5 cellular contexts compared by ENCODE assay signal in the genomic region with DNA sequence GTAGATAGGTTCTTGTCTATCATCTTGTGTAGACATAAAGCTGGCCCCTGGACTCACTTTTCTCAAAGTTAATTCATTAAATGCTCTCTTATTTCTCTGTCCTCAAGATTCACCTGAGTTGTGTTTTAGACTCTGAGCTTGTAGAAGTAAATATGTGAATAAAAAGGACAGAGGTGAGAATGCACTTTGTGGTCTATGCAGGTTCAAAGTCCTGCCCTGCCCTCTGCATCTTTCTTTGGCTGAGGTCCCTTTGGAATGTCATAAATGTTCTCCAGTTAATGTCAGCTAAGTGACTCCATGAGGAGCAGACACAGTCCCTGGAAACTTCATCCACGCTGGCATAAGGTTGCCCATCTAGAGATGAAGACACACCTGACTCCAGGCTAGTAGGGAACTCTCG. TPM values are rescaled to one million over a fixed set of nuclear protein-coding genes. Genes with fewer than 3 reads are reported as not detected.
DNase-seq lines count a peak whose midpoint lies in the region; ATAC-seq, FAIRE-seq and TF ChIP-seq lines count a peak whose summit lies in the region.
"Not testable (repeated sequence)": the region's sequence is repeated elsewhere in the genome, so short reads cannot be mapped to it uniquely, and the experiment has no call there.

No MANE protein-coding gene starts in this region.

- H3K4me1 Mint-ChIP-seq in neural progenitor cell, result not testable (repeated sequence)

- H3K27ac Mint-ChIP-seq in neural progenitor cell, result not testable (repeated sequence)

- H3F3A ChIP-seq in neural progenitor cell (ENCODE audit: low read depth), result not testable (repeated sequence)

- H3K79me2 ChIP-seq in HepG2 (ENCODE audit: insufficient read depth, low read length); neural progenitor cell (ENCODE audit: low read depth): not testable (repeated sequence)

- not testable (repeated sequence) for H4K20me1 ChIP-seq in HepG2 (ENCODE audit: insufficient read depth, low read length); neural progenitor cell (ENCODE audit: low read depth)

- H2AFZ ChIP-seq in HepG2 (ENCODE audit: low read length); neural progenitor cell (replicated peaks): not testable (repeated sequence)

- not testable (repeated sequence) for TF ChIP-seq CTCF in colonic mucosa (IDR thresholded peaks at IDR 0.05); HepG2 (CRISPR knock-in tag; IDR thresholded peaks at IDR 0.05); neural progenitor cell (IDR thresholded peaks at IDR 0.05)

- not testable (repeated sequence) for H3K9me3 Mint-ChIP-seq in neural progenitor cell

- CTCF ChIA-PET in HepG2 (lab: Yijun Ruan, JAX; ENCODE audit: low intra/inter-chr PET ratio, low total read pairs), result not testable (repeated sequence)

- not testable (repeated sequence) for H3K4me2 ChIP-seq in HepG2 (ENCODE audit: low read depth, low read length); neural progenitor cell

- BruUV-seq in HepG2 (replicated peaks; lab: Mats Ljungman, UMichigan), result not testable (repeated sequence)

- not testable (repeated sequence) for H3K27ac ChIP-seq in colonic mucosa; HepG2 (ENCODE audit: extremely low read length, insufficient read depth, low read length); neural progenitor cell; small intestine (ENCODE audit: low read depth in 1 of 2, low read length in 1 of 2)

- not testable (repeated sequence) for H3K36me3 ChIP-seq in colonic mucosa; HepG2 (replicated peaks in 1 of 2; ENCODE audit: control insufficient read depth in 1 of 2, insufficient read depth in 2 of 2, low read length in 2 of 2); neural progenitor cell; small intestine (ENCODE audit: control insufficient read depth in 2 of 2, insufficient read depth in 2 of 2, low read length in 2 of 2)

- TF ChIP-seq RAD21 in HepG2 (CRISPR knock-in tag; IDR thresholded peaks at IDR 0.05), result not testable (repeated sequence)

- H3K36me3 Mint-ChIP-seq in neural progenitor cell, result not testable (repeated sequence)

- not testable (repeated sequence) for H3K27me3 ChIP-seq in colonic mucosa; HepG2 (ENCODE audit: control insufficient read depth in 1 of 2, insufficient read depth in 2 of 2, low read length in 2 of 2); neural progenitor cell; small intestine (ENCODE audit: control insufficient read depth in 2 of 2, insufficient read depth in 2 of 2, low read length in 2 of 2)

- not testable (repeated sequence) for H3K4me1 ChIP-seq in colonic mucosa; HepG2 (ENCODE audit: insufficient read depth, low read length); neural progenitor cell; small intestine (ENCODE audit: control insufficient read depth in 2 of 2, insufficient read depth in 1 of 2, low read depth in 1 of 2, low read length in 1 of 2)

- peak; percentile 12 for FAIRE-seq in HepG2 (lab: Jason Lieb, UNC)
- FAIRE-seq in small intestine (lab: Jason Lieb, UNC), result not testable (repeated sequence)

- in situ Hi-C loops in HepG2 (cut with HindIII; ENCODE audit: extremely low pct_ligation_motif_present, low pct_unique_long_range_greater_than_20kb), result not testable (repeated sequence)

- intact Hi-C loops in colonic mucosa (cut with DNase I); HepG2 (cut with micrococcal nuclease; ENCODE audit: unreplicated experiment): not testable (repeated sequence)

- POLR2A ChIA-PET in HepG2 (lab: Yijun Ruan, JAX), result not testable (repeated sequence)

- TF ChIP-seq EP300 in HepG2 (IDR thresholded peaks at IDR 0.05; ENCODE audit: low read depth in 2 of 2, low read length in 2 of 2); HepG2 (CRISPR knock-in tag; IDR thresholded peaks at IDR 0.05; ENCODE audit: borderline replicate concordance): not testable (repeated sequence)

- not testable (repeated sequence) for TF ChIP-seq POLR2A in HepG2 (IDR thresholded peaks at IDR 0.05; ENCODE audit: insufficient read depth in 1 of 2, low read depth in 2 of 2, low read length in 2 of 2)

- peak; percentile 26 for DNase-seq in LoVo (ENCODE audit: low spot score)
- peak; percentile 48 for DNase-seq in colonic mucosa
- DNase-seq in HepG2 (ENCODE audit: low spot score), result not testable (repeated sequence)
- peak; percentile 0 for DNase-seq in neural progenitor cell (ENCODE audit: low spot score)
- peak; percentile 56 for DNase-seq in small intestine

- H3K9ac ChIP-seq in colonic mucosa (ENCODE audit: low read depth in 2 of 2, low read length in 2 of 2); HepG2 (ENCODE audit: insufficient read depth, low read depth, low read length); neural progenitor cell: not testable (repeated sequence)

- not testable (repeated sequence) for ATAC-seq in HepG2

- WGBS in HepG2 (ENCODE audit: low lambda C conversion rate), result 0% methylated on average over 1 of the region's 2 CpGs
- WGBS in small intestine, 3 donors, result 20 to 63% methylated on average over 1 of the region's 2 CpGs; no CpG with 5 or more reads in 1 of the 3 donors

- H3K4me3 ChIP-seq in colonic mucosa; HepG2 (replicated peaks in 1 of 3; ENCODE audit: insufficient read depth in 1 of 3, low read depth in 2 of 3, low read length in 3 of 3); neural progenitor cell; small intestine (ENCODE audit: low read depth in 1 of 2, low read length in 2 of 2): not testable (repeated sequence)

- not testable (repeated sequence) for H3K27me3 Mint-ChIP-seq in neural progenitor cell (ENCODE audit: insufficient read depth, low read depth)

- H3K4me3 Mint-ChIP-seq in neural progenitor cell, result not testable (repeated sequence)

- not testable (repeated sequence) for H3K9me3 ChIP-seq in colonic mucosa; HepG2 (ENCODE audit: low read length); neural progenitor cell (ENCODE audit: low read depth); small intestine (ENCODE audit: control insufficient read depth, low read depth)

RNA-seq across cellular contexts. Expression of gene NBPF9, which starts 7.0 kb away (rescaled TPM):
- total RNA-seq in colonic mucosa, result 10 to 100 TPM; 11.5 to 12.7 TPM
- 9.5 and 10.9 TPM in 2 replicates for total RNA-seq in HepG2 (2016; rRNA removed; fragmentation: Illumina TruSeq; extraction: Trizol)
- 4.0 and 5.7 TPM in 2 replicates for total RNA-seq in HepG2 (2016; cell fraction: cytosol; rRNA removed; fragmentation: Illumina TruSeq; extraction: Trizol; ENCODE audit: low read depth)
- total RNA-seq in HepG2 (2016; cell fraction: insoluble cytoplasmic fraction; rRNA removed; fragmentation: Illumina TruSeq; extraction: Trizol), result 8.5 and 10.3 TPM in 2 replicates
- total RNA-seq in HepG2 (2016; cell fraction: membrane; rRNA removed; fragmentation: Illumina TruSeq; extraction: Trizol), result 6.9 and 7.1 TPM in 2 replicates
- total RNA-seq in HepG2 (2016; cell fraction: nucleus; rRNA removed; fragmentation: Illumina TruSeq; extraction: Trizol), result 16.7 and 19.0 TPM in 2 replicates
- 9.1 and 9.6 TPM in 2 replicates for polyA plus RNA-seq in HepG2 (2011; rRNA removed)
- polyA plus RNA-seq in HepG2 (2011; cell fraction: cytosol; rRNA removed), result 3.4 and 4.8 TPM in 2 replicates
- 19.0 and 24.2 TPM in 2 replicates for polyA plus RNA-seq in HepG2 (2011; cell fraction: nucleus; rRNA removed)
- 8.6 and 9.2 TPM in 2 replicates for polyA plus RNA-seq in HepG2 (2012)
- polyA plus RNA-seq in HepG2 (2016; cell fraction: cytosol; fragmentation: Illumina TruSeq; extraction: Trizol; ENCODE audit: low read depth), result 1.6 TPM in 2 replicates
- polyA plus RNA-seq in HepG2 (2016; cell fraction: insoluble cytoplasmic fraction; fragmentation: Illumina TruSeq; extraction: Trizol; ENCODE audit: low read depth), result 6.9 and 7.9 TPM in 2 replicates
- 3.0 and 3.2 TPM in 2 replicates for polyA plus RNA-seq in HepG2 (2016; cell fraction: membrane; fragmentation: Illumina TruSeq; extraction: Trizol; ENCODE audit: low read depth)
- polyA plus RNA-seq in HepG2 (2016; cell fraction: nucleus; fragmentation: Illumina TruSeq; extraction: Trizol; ENCODE audit: insufficient read depth, low read depth), result 28.9 and 33.7 TPM in 2 replicates
- polyA minus RNA-seq in HepG2 (2011; rRNA and poly(A)+ RNA removed; ENCODE audit: low replicate concordance), result 8.9 and 31.3 TPM in 2 replicates
- polyA minus RNA-seq in HepG2 (2011; cell fraction: cytosol; rRNA and poly(A)+ RNA removed), result 4.5 and 5.4 TPM in 2 replicates
- 19.3 and 29.0 TPM in 2 replicates for polyA minus RNA-seq in HepG2 (2011; cell fraction: nucleus; rRNA and poly(A)+ RNA removed)
- total RNA-seq in neural progenitor cell (ENCODE audit: low replicate concordance), result 14.8 and 15.0 TPM in 2 replicates
- 1 to 10 TPM; 3.1 to 5.6 (median 4.1) TPM for polyA plus RNA-seq in small intestine
